In the genomic region with DNA sequence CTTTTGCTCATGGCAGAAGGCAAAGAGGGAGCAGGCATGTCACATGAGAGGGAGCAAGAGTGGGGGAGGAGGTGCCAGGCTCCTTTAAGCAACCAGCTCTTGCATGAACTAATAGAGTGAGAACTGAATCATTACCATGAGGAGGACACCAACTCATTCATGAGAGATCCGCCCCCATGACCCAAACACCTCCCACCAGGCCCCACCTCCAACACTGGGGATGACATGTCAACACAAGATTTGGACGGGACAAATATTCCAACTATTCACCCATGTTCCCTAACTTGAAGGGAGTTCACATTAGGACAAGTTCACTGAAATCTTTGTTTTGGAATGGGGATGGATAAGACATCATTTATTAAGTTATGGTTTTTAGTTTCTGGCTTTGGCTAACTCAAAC, we compare ENCODE assay signal across 1 cellular context.
TF ChIP-seq lines count a peak whose summit lies in the region.

No MANE protein-coding gene starts in this region.

TF ChIP-seq in HepG2, 621 proteins besides CTCF, POLR2A, EP300 and RAD21:
- TF ChIP-seq RBAK (CRISPR knock-in tag; IDR thresholded peaks at IDR 0.05): no peak
- TF ChIP-seq EHMT2 (IDR thresholded peaks at IDR 0.05; ENCODE audit: borderline replicate concordance, low read depth, low read length): no peak
- no peak for TF ChIP-seq ZNF558 (CRISPR knock-in tag; IDR thresholded peaks at IDR 0.05; ENCODE audit: borderline replicate concordance)
- 0 out of 2 replicates have a peak, but pooled peaks have one; percentile 12 for TF ChIP-seq SOX5 (CRISPR knock-in tag; IDR thresholded peaks at IDR 0.05; ENCODE audit: borderline replicate concordance)
- TF ChIP-seq NFE2 (CRISPR knock-in tag; IDR thresholded peaks at IDR 0.05): no peak
- no peak for TF ChIP-seq ZNF75D (CRISPR knock-in tag; IDR thresholded peaks at IDR 0.05; ENCODE audit: borderline replicate concordance)
- TF ChIP-seq, protein P1, sequence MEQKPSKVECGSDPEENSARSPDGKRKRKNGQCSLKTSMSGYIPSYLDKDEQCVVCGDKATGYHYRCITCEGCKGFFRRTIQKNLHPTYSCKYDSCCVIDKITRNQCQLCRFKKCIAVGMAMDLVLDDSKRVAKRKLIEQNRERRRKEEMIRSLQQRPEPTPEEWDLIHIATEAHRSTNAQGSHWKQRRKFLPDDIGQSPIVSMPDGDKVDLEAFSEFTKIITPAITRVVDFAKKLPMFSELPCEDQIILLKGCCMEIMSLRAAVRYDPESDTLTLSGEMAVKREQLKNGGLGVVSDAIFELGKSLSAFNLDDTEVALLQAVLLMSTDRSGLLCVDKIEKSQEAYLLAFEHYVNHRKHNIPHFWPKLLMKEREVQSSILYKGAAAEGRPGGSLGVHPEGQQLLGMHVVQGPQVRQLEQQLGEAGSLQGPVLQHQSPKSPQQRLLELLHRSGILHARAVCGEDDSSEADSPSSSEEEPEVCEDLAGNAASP (CRISPR knock-in tag; IDR thresholded peaks at IDR 0.05; ENCODE audit: borderline replicate concordance): peak; percentile 64; the same call in 1 of the 2 replicates
- no peak for TF ChIP-seq THAP11 (CRISPR knock-in tag; IDR thresholded peaks at IDR 0.05)
- TF ChIP-seq KMT2B (CRISPR knock-in tag; IDR thresholded peaks at IDR 0.05): no peak
- TF ChIP-seq ZNF709 (CRISPR knock-in tag; IDR thresholded peaks at IDR 0.05): no peak
- TF ChIP-seq, protein P2, sequence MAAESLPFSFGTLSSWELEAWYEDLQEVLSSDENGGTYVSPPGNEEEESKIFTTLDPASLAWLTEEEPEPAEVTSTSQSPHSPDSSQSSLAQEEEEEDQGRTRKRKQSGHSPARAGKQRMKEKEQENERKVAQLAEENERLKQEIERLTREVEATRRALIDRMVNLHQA (CRISPR knock-in tag; IDR thresholded peaks at IDR 0.05): no peak
- no peak for TF ChIP-seq THYN1 (CRISPR knock-in tag; IDR thresholded peaks at IDR 0.05; ENCODE audit: borderline replicate concordance, low read depth)
- TF ChIP-seq, protein P3, sequence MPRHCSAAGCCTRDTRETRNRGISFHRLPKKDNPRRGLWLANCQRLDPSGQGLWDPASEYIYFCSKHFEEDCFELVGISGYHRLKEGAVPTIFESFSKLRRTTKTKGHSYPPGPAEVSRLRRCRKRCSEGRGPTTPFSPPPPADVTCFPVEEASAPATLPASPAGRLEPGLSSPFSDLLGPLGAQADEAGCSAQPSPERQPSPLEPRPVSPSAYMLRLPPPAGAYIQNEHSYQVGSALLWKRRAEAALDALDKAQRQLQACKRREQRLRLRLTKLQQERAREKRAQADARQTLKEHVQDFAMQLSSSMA (CRISPR knock-in tag; IDR thresholded peaks at IDR 0.05): no peak
- 0 out of 2 replicates have a peak, but pooled peaks have one; percentile 17 for TF ChIP-seq RXRB (CRISPR knock-in tag; IDR thresholded peaks at IDR 0.05; ENCODE audit: borderline replicate concordance)
- no peak for TF ChIP-seq ZNF780A (CRISPR knock-in tag; IDR thresholded peaks at IDR 0.05)
- peak; percentile 43; the same call in 1 of the 2 replicates for TF ChIP-seq NCOA2 (CRISPR knock-in tag; IDR thresholded peaks at IDR 0.05)
- TF ChIP-seq, protein P4, sequence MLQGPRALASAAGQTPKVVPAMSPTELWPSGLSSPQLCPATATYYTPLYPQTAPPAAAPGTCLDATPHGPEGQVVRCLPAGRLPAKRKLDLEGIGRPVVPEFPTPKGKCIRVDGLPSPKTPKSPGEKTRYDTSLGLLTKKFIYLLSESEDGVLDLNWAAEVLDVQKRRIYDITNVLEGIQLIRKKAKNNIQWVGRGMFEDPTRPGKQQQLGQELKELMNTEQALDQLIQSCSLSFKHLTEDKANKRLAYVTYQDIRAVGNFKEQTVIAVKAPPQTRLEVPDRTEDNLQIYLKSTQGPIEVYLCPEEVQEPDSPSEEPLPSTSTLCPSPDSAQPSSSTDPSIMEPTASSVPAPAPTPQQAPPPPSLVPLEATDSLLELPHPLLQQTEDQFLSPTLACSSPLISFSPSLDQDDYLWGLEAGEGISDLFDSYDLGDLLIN (CRISPR knock-in tag; IDR thresholded peaks at IDR 0.05; ENCODE audit: borderline replicate concordance): no peak
- TF ChIP-seq, protein P5, sequence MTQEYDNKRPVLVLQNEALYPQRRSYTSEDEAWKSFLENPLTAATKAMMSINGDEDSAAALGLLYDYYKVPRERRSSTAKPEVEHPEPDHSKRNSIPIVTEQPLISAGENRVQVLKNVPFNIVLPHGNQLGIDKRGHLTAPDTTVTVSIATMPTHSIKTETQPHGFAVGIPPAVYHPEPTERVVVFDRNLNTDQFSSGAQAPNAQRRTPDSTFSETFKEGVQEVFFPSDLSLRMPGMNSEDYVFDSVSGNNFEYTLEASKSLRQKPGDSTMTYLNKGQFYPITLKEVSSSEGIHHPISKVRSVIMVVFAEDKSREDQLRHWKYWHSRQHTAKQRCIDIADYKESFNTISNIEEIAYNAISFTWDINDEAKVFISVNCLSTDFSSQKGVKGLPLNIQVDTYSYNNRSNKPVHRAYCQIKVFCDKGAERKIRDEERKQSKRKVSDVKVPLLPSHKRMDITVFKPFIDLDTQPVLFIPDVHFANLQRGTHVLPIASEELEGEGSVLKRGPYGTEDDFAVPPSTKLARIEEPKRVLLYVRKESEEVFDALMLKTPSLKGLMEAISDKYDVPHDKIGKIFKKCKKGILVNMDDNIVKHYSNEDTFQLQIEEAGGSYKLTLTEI (CRISPR knock-in tag; conservative IDR thresholded peaks at IDR 0.05): no peak
- no peak for TF ChIP-seq RELA (CRISPR knock-in tag; IDR thresholded peaks at IDR 0.05)
- no peak for TF ChIP-seq PITX1 (CRISPR knock-in tag; IDR thresholded peaks at IDR 0.05)
- no peak for TF ChIP-seq GZF1 (CRISPR knock-in tag; IDR thresholded peaks at IDR 0.05)
- TF ChIP-seq, protein P6, sequence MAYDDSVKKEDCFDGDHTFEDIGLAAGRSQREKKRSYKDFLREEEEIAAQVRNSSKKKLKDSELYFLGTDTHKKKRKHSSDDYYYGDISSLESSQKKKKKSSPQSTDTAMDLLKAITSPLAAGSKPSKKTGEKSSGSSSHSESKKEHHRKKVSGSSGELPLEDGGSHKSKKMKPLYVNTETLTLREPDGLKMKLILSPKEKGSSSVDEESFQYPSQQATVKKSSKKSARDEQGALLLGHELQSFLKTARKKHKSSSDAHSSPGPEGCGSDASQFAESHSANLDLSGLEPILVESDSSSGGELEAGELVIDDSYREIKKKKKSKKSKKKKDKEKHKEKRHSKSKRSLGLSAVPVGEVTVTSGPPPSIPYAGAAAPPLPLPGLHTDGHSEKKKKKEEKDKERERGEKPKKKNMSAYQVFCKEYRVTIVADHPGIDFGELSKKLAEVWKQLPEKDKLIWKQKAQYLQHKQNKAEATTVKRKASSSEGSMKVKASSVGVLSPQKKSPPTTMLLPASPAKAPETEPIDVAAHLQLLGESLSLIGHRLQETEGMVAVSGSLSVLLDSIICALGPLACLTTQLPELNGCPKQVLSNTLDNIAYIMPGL (CRISPR knock-in tag; IDR thresholded peaks at IDR 0.05; ENCODE audit: borderline replicate concordance in 1 of 2, low read depth in 1 of 2): no peak
- TF ChIP-seq ZFX (CRISPR knock-in tag; IDR thresholded peaks at IDR 0.05; ENCODE audit: low read depth): no peak
- TF ChIP-seq, protein P7, sequence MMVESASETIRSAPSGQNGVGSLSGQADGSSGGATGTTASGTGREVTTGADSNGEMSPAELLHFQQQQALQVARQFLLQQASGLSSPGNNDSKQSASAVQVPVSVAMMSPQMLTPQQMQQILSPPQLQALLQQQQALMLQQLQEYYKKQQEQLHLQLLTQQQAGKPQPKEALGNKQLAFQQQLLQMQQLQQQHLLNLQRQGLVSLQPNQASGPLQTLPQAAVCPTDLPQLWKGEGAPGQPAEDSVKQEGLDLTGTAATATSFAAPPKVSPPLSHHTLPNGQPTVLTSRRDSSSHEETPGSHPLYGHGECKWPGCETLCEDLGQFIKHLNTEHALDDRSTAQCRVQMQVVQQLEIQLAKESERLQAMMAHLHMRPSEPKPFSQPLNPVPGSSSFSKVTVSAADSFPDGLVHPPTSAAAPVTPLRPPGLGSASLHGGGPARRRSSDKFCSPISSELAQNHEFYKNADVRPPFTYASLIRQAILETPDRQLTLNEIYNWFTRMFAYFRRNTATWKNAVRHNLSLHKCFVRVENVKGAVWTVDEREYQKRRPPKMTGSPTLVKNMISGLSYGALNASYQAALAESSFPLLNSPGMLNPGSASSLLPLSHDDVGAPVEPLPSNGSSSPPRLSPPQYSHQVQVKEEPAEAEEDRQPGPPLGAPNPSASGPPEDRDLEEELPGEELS (CRISPR knock-in tag; IDR thresholded peaks at IDR 0.05): no peak; the same call in 1 of the 2 replicates
- TF ChIP-seq ZSCAN31 (CRISPR knock-in tag; IDR thresholded peaks at IDR 0.05; ENCODE audit: low read depth): no peak
- TF ChIP-seq, protein P8, sequence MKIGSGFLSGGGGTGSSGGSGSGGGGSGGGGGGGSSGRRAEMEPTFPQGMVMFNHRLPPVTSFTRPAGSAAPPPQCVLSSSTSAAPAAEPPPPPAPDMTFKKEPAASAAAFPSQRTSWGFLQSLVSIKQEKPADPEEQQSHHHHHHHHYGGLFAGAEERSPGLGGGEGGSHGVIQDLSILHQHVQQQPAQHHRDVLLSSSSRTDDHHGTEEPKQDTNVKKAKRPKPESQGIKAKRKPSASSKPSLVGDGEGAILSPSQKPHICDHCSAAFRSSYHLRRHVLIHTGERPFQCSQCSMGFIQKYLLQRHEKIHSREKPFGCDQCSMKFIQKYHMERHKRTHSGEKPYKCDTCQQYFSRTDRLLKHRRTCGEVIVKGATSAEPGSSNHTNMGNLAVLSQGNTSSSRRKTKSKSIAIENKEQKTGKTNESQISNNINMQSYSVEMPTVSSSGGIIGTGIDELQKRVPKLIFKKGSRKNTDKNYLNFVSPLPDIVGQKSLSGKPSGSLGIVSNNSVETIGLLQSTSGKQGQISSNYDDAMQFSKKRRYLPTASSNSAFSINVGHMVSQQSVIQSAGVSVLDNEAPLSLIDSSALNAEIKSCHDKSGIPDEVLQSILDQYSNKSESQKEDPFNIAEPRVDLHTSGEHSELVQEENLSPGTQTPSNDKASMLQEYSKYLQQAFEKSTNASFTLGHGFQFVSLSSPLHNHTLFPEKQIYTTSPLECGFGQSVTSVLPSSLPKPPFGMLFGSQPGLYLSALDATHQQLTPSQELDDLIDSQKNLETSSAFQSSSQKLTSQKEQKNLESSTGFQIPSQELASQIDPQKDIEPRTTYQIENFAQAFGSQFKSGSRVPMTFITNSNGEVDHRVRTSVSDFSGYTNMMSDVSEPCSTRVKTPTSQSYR (CRISPR knock-in tag; IDR thresholded peaks at IDR 0.05; ENCODE audit: borderline replicate concordance): peak; percentile 42; the same call in 1 of the 2 replicates
TF ChIP-seq in HepG2: peak in this region for 5.
